ENCODE assay signal across 10 cellular contexts in the genomic region with DNA sequence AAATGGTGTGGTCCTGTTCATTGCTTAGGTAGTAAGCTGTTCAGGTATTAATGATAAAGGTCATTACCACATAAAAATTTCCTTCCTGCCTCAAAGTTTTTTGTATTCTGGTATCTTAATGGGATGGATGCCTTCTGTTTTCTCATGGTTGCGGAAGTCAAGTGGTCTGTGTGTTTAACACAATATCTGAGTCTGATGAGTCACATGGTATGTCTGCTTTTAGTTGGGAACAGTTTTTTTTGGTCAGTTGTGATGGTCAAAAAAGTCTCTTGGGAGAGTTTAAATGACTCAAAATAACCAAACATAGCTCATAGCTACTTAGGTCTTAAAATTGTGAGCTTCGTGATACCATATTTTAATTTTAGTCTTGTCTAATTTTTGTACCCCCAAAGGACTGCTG. TPM values are rescaled to one million over a fixed set of nuclear protein-coding genes. Genes with fewer than 3 reads are reported as not detected.
DNase-seq lines count a peak whose midpoint lies in the region; ATAC-seq, FAIRE-seq and TF ChIP-seq lines count a peak whose summit lies in the region.
"Had no signal": no experiment of that assay in that cellular context is flagged by ENCODE, and none has a peak within 500 bp of the region (broad histone marks: within the 10 kb centered on the region; RNA-seq: fewer than 3 reads in every experiment).

No MANE protein-coding gene starts in this region.

- H3K4me1 ChIP-seq in right cardiac atrium (ENCODE audit: control insufficient read depth, insufficient read depth, low read length): peaks cover 6% of the 10 kb centered on the region
- H3K4me1 ChIP-seq in foreskin keratinocyte: no peaks in the 10 kb centered on the region
- peaks cover 2 to 13% of the 10 kb centered on the region in 2 donors for H3K4me1 ChIP-seq in neuronal stem cell (ENCODE audit: control insufficient read depth in 2 of 2, insufficient read depth in 1 of 2, low read depth in 1 of 2, low read length in 2 of 2)

- no peaks in the 10 kb centered on the region for H3K27me3 ChIP-seq in right cardiac atrium (ENCODE audit: control insufficient read depth, insufficient read depth)
- no peaks in the 10 kb centered on the region for H3K27me3 ChIP-seq in foreskin keratinocyte
- no peaks in the 10 kb centered on the region for H3K27me3 ChIP-seq in neuronal stem cell (ENCODE audit: control insufficient read depth in 3 of 3, insufficient read depth in 3 of 3, low read depth in 1 of 3, low read length in 3 of 3)
- H3K27me3 ChIP-seq: BLaER1 treated with 17β-estradiol and CSF1 and Interleukin-3, amounts not matched to agents 10 nM and 100 nM had no signal

- 23% methylated on average over 2 of the region's 2 CpGs for WGBS in right cardiac atrium
- no CpG with 5 or more reads among the region's 2 CpGs for WGBS in neuronal stem cell (ENCODE audit: extremely low coverage in 2 of 2, insufficient read length in 2 of 2, insufficient replicate concordance in 1 of 2), 2 donors

- no peak for TF ChIP-seq CTCF in AG09309 (IDR thresholded peaks at IDR 0.05; ENCODE audit: control insufficient read depth, insufficient read depth, low read depth, low read length, missing control alignments)
- TF ChIP-seq CTCF in foreskin keratinocyte (conservative IDR thresholded peaks at IDR 0.05): no peak

- H3K27ac ChIP-seq in right cardiac atrium (ENCODE audit: low read length) (no peak overlapping the region), foreskin keratinocyte (no peak overlapping the region), neuronal stem cell (replicated peaks; ENCODE audit: low read length) (no peak overlapping the region)
- H3K27ac ChIP-seq: BLaER1 treated with 17β-estradiol and CSF1 and Interleukin-3, amounts not matched to agents 10 nM and 100 nM had no signal

- no peak overlapping the region for H2AK5ac ChIP-seq in neuronal stem cell (ENCODE audit: low read depth, low read length)

- no peak overlapping the region for H4K8ac ChIP-seq in neuronal stem cell (ENCODE audit: low read depth, low read length)

- H2AFZ ChIP-seq in neuronal stem cell (ENCODE audit: low read length): no peak overlapping the region

- DNase-seq in AG09309 (ENCODE audit: low read depth) (peak; percentile 55), M059J (ENCODE audit: low read depth) (peak; percentile 71), right cardiac atrium (no peak), foreskin keratinocyte (no peak), HTR-8/SVneo (ENCODE audit: insufficient read length, low spot score) (no peak), neuronal stem cell (ENCODE audit: low spot score) (no peak)
- DNase-seq in activated effector memory CD4-positive, alpha-beta T cell treated with Interleukin-2 at 50 U/mL for 16 hours: no peak
- DNase-seq: activated naive CD4-positive, alpha-beta T cell treated with anti-CD3 and anti-CD28 coated beads, Interleukin-2, amount 50 U/mL, for 16 hours had no signal

- no peak overlapping the region for H2BK120ac ChIP-seq in neuronal stem cell (ENCODE audit: low read depth, low read length)

- ATAC-seq in GM21381 (IDR thresholded peaks at IDR 0.05; ENCODE audit: unreplicated experiment) (peak; percentile 65), right cardiac atrium (peak; percentile 58 to 80), foreskin keratinocyte (no peak)

- H3K4me2 ChIP-seq in neuronal stem cell (ENCODE audit: insufficient read depth, low read length, poor library complexity, severe bottlenecking): no peak overlapping the region

- intact Hi-C loops in right cardiac atrium (cut with DNase I): no loop called here

- H3K9ac ChIP-seq in neuronal stem cell (ENCODE audit: low read depth, low read length, poor library complexity): no peak overlapping the region
- H3K9ac ChIP-seq: BLaER1 treated with 17β-estradiol and CSF1 and Interleukin-3, amounts not matched to agents 10 nM and 100 nM had no signal

- no peak overlapping the region for H3K18ac ChIP-seq in neuronal stem cell (ENCODE audit: low read length)

- H3K9me3 ChIP-seq in right cardiac atrium (ENCODE audit: control insufficient read depth, low read length) (no peaks in the 10 kb centered on the region), neuronal stem cell (replicated peaks in 1 of 2; ENCODE audit: control insufficient read depth in 2 of 2, insufficient read depth in 1 of 2, low read depth in 1 of 2, low read length in 2 of 2) (no peaks in the 10 kb centered on the region)
- H3K9me3 ChIP-seq: BLaER1 treated with 17β-estradiol and CSF1 and Interleukin-3, amounts not matched to agents 10 nM and 100 nM had no signal

- H3K79me1 ChIP-seq in neuronal stem cell (ENCODE audit: low read depth, low read length): no peaks in the 10 kb centered on the region

- no peak overlapping the region for H2BK5ac ChIP-seq in neuronal stem cell (ENCODE audit: low read length)

- H2BK15ac ChIP-seq in neuronal stem cell (ENCODE audit: low read length): no peak overlapping the region

- H3K4ac ChIP-seq in neuronal stem cell (ENCODE audit: low read length): no peak overlapping the region

- no peak for FAIRE-seq in HTR-8/SVneo (lab: Jason Lieb, UNC)

- no peak overlapping the region for H4K91ac ChIP-seq in neuronal stem cell (ENCODE audit: low read depth, low read length, poor library complexity)

- H2BK12ac ChIP-seq in neuronal stem cell (ENCODE audit: low read length): no peak overlapping the region

- H3K4me3 ChIP-seq in AG09309 (ENCODE audit: control insufficient read depth, low read depth, low read length) (no peak overlapping the region), right cardiac atrium (ENCODE audit: low read length) (no peak overlapping the region), neuronal stem cell (ENCODE audit: low read length in 2 of 2) (no peak overlapping the region)
- H3K4me3 ChIP-seq: BLaER1 treated with 17β-estradiol and CSF1 and Interleukin-3, amounts not matched to agents 10 nM and 100 nM had no signal

- H3K36me3 ChIP-seq in neuronal stem cell (replicated peaks in 1 of 2; ENCODE audit: control insufficient read depth in 2 of 2, insufficient read depth in 2 of 2, low read length in 2 of 2): peaks cover 0 to 3% of the 10 kb centered on the region in 2 donors

- no peak overlapping the region for H3K14ac ChIP-seq in neuronal stem cell (ENCODE audit: low read length)

- H3K23ac ChIP-seq in neuronal stem cell (ENCODE audit: low read depth, low read length, poor library complexity): no peak overlapping the region

RNA-seq across cellular contexts. Expression of gene STK38L, which starts 40.7 kb away (rescaled TPM):
- total RNA-seq in M059J (2014; rRNA removed; shearing (Covaris generic)): 13.4 and 23.6 TPM in 2 replicates
- total RNA-seq in right cardiac atrium: 100 to 1,000 TPM in 1 of 4 donors, 10 to 100 TPM in 3; 59.1 to 160 (median 63.7) TPM
- polyA plus RNA-seq in right cardiac atrium: 19.5 TPM
- total RNA-seq in foreskin keratinocyte: 14.8 and 15.0 TPM in 2 replicates
- polyA plus RNA-seq in foreskin keratinocyte: 3.3 and 3.8 TPM in 2 replicates
- polyA plus RNA-seq in neuronal stem cell (2013, experiment 1 of 2): 20.8 TPM
- polyA plus RNA-seq in neuronal stem cell (2013, experiment 2 of 2): 23.7 TPM

RNA-seq across cellular contexts. Expression of gene BMAL2, which starts 47.9 kb away (rescaled TPM):
- total RNA-seq in M059J (2014; rRNA removed; shearing (Covaris generic)): 22.8 and 36.0 TPM in 2 replicates
- total RNA-seq in right cardiac atrium: 1 to 10 TPM in 3 of 4 donors, under 1 TPM in 1; 0.85 to 2.9 (median 2.3) TPM
- polyA plus RNA-seq in right cardiac atrium: 0.36 TPM
- 102 and 113 TPM in 2 replicates for total RNA-seq in foreskin keratinocyte
- polyA plus RNA-seq in foreskin keratinocyte: 20.4 and 26.6 TPM in 2 replicates
- polyA plus RNA-seq in neuronal stem cell (2013, experiment 1 of 2): 4.0 TPM
- polyA plus RNA-seq in neuronal stem cell (2013, experiment 2 of 2): 4.3 TPM

Comparison
In these comparisons a context has a peak if more than half of its experiments do, and no peak if none do; other contexts are left out.
1. DNase-seq: peak in AG09309 (single experiment) and M059J (single experiment); none in right cardiac atrium (0 of 3), foreskin keratinocyte (0 of 2), HTR-8/SVneo (single experiment), activated effector memory CD4-positive, alpha-beta T cell treated with Interleukin-2 at 50 U/mL for 16 hours (single experiment) and neuronal stem cell (single experiment).